In the genomic region with DNA sequence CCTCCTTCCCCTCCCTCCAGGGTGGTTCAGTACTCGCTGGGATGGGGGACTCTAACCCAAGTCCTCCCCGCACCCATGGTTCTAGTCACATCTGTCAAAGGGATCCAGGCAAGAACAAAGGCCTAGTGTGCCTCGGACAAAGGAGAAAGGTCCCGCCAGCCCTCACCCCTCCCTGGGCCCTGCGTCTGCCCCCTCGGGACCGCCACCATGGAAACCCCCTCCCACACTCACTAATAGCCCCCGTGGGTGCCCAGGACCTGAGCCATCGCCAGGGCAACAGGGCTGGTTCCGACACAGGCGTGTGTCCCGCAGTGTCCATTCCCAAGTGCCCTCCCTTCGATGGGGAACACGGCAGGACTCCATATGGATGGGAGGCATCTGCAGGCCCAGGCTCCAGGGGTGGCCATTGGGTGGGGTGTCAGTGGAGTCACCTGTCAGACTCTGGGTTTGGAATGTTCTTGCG, we compare ENCODE assay signal across 11 cellular contexts. TPM values are rescaled to one million over a fixed set of nuclear protein-coding genes. Genes with fewer than 3 reads are reported as not detected.
DNase-seq lines count a peak whose midpoint lies in the region; ATAC-seq and TF ChIP-seq lines count a peak whose summit lies in the region.
"Had no signal": no experiment of that assay in that cellular context is flagged by ENCODE, and none has a peak within 500 bp of the region (broad histone marks: within the 10 kb centered on the region; RNA-seq: fewer than 3 reads in every experiment).

No MANE protein-coding gene starts in this region.

- H4K5ac ChIP-seq in H9 (ENCODE audit: insufficient read length, low read depth, low read length) = no peak overlapping the region

- no peak overlapping the region for H4K91ac ChIP-seq in H9 (ENCODE audit: insufficient read length, low read depth, low read length)

- H2AFZ ChIP-seq in H9 (ENCODE audit: low read length) = no peak overlapping the region

- peaks cover 74 to 81% of the 10 kb centered on the region in 2 donors for H3K4me1 Mint-ChIP-seq in effector memory CD8-positive, alpha-beta T cell (ENCODE audit: low read depth in 2 of 2)
- peaks cover 14 to 28% of the 10 kb centered on the region in 2 experiments for H3K4me1 Mint-ChIP-seq in H9

- DNase-seq in Peyer's patch (no peak), posterior cingulate gyrus (peak in 9 of 10 donors; percentile 68 to 96 (median 82)), NK-92 (lab: John Stamatoyannopoulos, UW; ENCODE audit: unreplicated experiment) (no peak), H9 (no peak)
- DNase-seq in effector memory CD8-positive, alpha-beta T cell = no peak
- no peak for DNase-seq in effector CD4-positive, alpha-beta T cell
- DNase-seq: heart left ventricle; lower lobe of right lung; stimulated activated CD4-positive, alpha-beta T cell treated with anti-CD3 and anti-CD28 coated beads, Interleukin-4, amount 100 ng/mL, for 4 hours had no signal

- H4K20me1 ChIP-seq in DOHH2 (ENCODE audit: control insufficient read depth, insufficient read depth, low read depth, low read length) (no peaks in the 10 kb centered on the region), H9 (ENCODE audit: control insufficient read depth, insufficient read depth, insufficient read length) (no peaks in the 10 kb centered on the region)

- H3F3A ChIP-seq in DOHH2 (ENCODE audit: control insufficient read depth, insufficient read depth) = peaks cover 23% of the 10 kb centered on the region

- no peak overlapping the region for H2AK5ac ChIP-seq in H9 (ENCODE audit: insufficient read length, low read length)

- H3K27me3 ChIP-seq in DOHH2 (ENCODE audit: control insufficient read depth, low read length) (peaks cover 6% of the 10 kb centered on the region), Peyer's patch (peaks cover 0 to 4% of the 10 kb centered on the region in 2 donors), H9 (ENCODE audit: insufficient read depth, low read length) (no peaks in the 10 kb centered on the region)

- TF ChIP-seq POLR2A in Peyer's patch (IDR thresholded peaks at IDR 0.05) = no peak

- no peaks in the 10 kb centered on the region for H3K9me2 ChIP-seq in DOHH2 (replicated peaks; ENCODE audit: control insufficient read depth, low read length)

- H3K14ac ChIP-seq in H9 (ENCODE audit: insufficient read depth, low read length) = no peak overlapping the region

- no peak overlapping the region for H2BK5ac ChIP-seq in H9 (ENCODE audit: insufficient read length, low read length)

- no peaks in the 10 kb centered on the region for H3K27me3 Mint-ChIP-seq in effector memory CD8-positive, alpha-beta T cell
- peaks cover 52% of the 10 kb centered on the region for H3K27me3 Mint-ChIP-seq in H9 (ENCODE audit: low read depth)

- H3K9me3 ChIP-seq in DOHH2 (ENCODE audit: control insufficient read depth, insufficient read depth, low read length) (no peaks in the 10 kb centered on the region), Peyer's patch (no peaks in the 10 kb centered on the region), H9 (ENCODE audit: control insufficient read depth, low read depth, low read length) (no peaks in the 10 kb centered on the region)
- H3K9me3 ChIP-seq: heart left ventricle, lower lobe of right lung had no signal

- H3K36me3 Mint-ChIP-seq in effector memory CD8-positive, alpha-beta T cell (ENCODE audit: insufficient read depth) = peaks cover 53% of the 10 kb centered on the region
- H3K36me3 Mint-ChIP-seq in H9 (ENCODE audit: insufficient read depth in 1 of 3, low read depth in 3 of 3) = no peaks in the 10 kb centered on the region

- peaks cover 43% of the 10 kb centered on the region for H3K36me3 ChIP-seq in DOHH2 (ENCODE audit: control insufficient read depth, low read length)
- no peaks in the 10 kb centered on the region for H3K36me3 ChIP-seq in Peyer's patch
- H3K36me3 ChIP-seq: heart left ventricle, lower lobe of right lung had no signal

- intact Hi-C loops in posterior cingulate gyrus (cut with DNase I) = no loop called here

- no peak overlapping the region for H3K9ac ChIP-seq in H9 (ENCODE audit: extremely low read depth, insufficient read length, low read length)

- H3K4me1 ChIP-seq in DOHH2 (ENCODE audit: control insufficient read depth, low read length) (peaks cover 85% of the 10 kb centered on the region), Peyer's patch (peaks cover 0 to 65% (median 43%) of the 10 kb centered on the region in 4 donors), H9 (ENCODE audit: insufficient read depth, low read length) (no peaks in the 10 kb centered on the region)

- 0 out of 2 replicates have a peak overlapping the region, but pooled peaks have one; percentile 96 for H3K27ac ChIP-seq in DOHH2 (ENCODE audit: low read depth, low read length)
- peak overlapping the region in 3 of 4 donors; percentile 76 to 91 (median 87) for H3K27ac ChIP-seq in Peyer's patch
- no peak overlapping the region for H3K27ac ChIP-seq in H9 (ENCODE audit: insufficient read length, low read depth, low read length)

- H3K23me2 ChIP-seq in H9 (ENCODE audit: insufficient read length, low read depth, low read length, poor library complexity, severe bottlenecking) = no peaks in the 10 kb centered on the region

- H3K4me2 ChIP-seq in DOHH2 (ENCODE audit: low read length) (peak overlapping the region; percentile 80), H9 (ENCODE audit: insufficient read depth, insufficient read length, low read length) (no peak overlapping the region)

- no peak for TF ChIP-seq CTCF in DOHH2 (IDR thresholded peaks at IDR 0.05; ENCODE audit: low read depth, low read length, poor library complexity, severe bottlenecking)
- no peak for TF ChIP-seq CTCF in Peyer's patch (IDR thresholded peaks at IDR 0.05)
- no peak for TF ChIP-seq CTCF in H9 (conservative IDR thresholded peaks at IDR 0.05)

- no peak overlapping the region for H3K4ac ChIP-seq in H9 (ENCODE audit: low read depth, low read length)

- no peak overlapping the region for H3K18ac ChIP-seq in H9 (ENCODE audit: insufficient read length, low read depth, low read length)

- H3T11ph ChIP-seq in H9 (ENCODE audit: low read length) = no peak overlapping the region

- H2BK12ac ChIP-seq in H9 (ENCODE audit: insufficient read length, low read depth, low read length) = no peak overlapping the region

- WGBS in H9 (ENCODE audit: extremely low coverage, insufficient read length, low lambda C conversion rate) = no CpG with 5 or more reads among the region's 15 CpGs

- no peak overlapping the region for H3K4me3 ChIP-seq in DOHH2 (ENCODE audit: low read length)
- H3K4me3 ChIP-seq in Peyer's patch = no peak overlapping the region

- H3K79me1 ChIP-seq in H9 (ENCODE audit: insufficient read depth, low read depth, low read length, poor library complexity, severe bottlenecking) = no peaks in the 10 kb centered on the region

- peak overlapping the region; percentile 97 to 99 for H3K4me3 Mint-ChIP-seq in effector memory CD8-positive, alpha-beta T cell
- H3K4me3 Mint-ChIP-seq in H9 = 0 out of 5 replicates have a peak overlapping the region, but pooled peaks of 1 of the 2 experiments have one; percentile 17

- H2BK20ac ChIP-seq in H9 (ENCODE audit: low read depth, low read length, poor library complexity, severe bottlenecking) = no peak overlapping the region

- no peak overlapping the region for H3K23ac ChIP-seq in H9 (ENCODE audit: insufficient read length, low read depth, low read length)

- no peak overlapping the region for H3K56ac ChIP-seq in H9 (ENCODE audit: insufficient read length, low read depth, low read length)

- no peak overlapping the region for H4K8ac ChIP-seq in H9 (replicated peaks; ENCODE audit: insufficient read length, low read depth, low read length)

- peak overlapping the region; percentile 89 for H3K27ac Mint-ChIP-seq in effector memory CD8-positive, alpha-beta T cell
- H3K27ac Mint-ChIP-seq in H9 = no peak overlapping the region

- H3K79me2 ChIP-seq in DOHH2 (ENCODE audit: control insufficient read depth, low read length) (peaks cover 20% of the 10 kb centered on the region), H9 (ENCODE audit: insufficient read depth, low read length) (no peaks in the 10 kb centered on the region)

- no peak overlapping the region for H2BK15ac ChIP-seq in H9 (ENCODE audit: low read depth, low read length)

- no peaks in the 10 kb centered on the region for H3K9me3 Mint-ChIP-seq in effector memory CD8-positive, alpha-beta T cell
- no peaks in the 10 kb centered on the region for H3K9me3 Mint-ChIP-seq in H9

- no peak for ATAC-seq in effector memory CD8-positive, alpha-beta T cell (replicated peaks)
- ATAC-seq: heart left ventricle, SK-N-SH treated with all-trans-retinoic acid at 6 μM for 48 hours had no signal

- no peak overlapping the region for H2BK120ac ChIP-seq in H9 (ENCODE audit: low read depth, low read length, poor library complexity, severe bottlenecking)

RNA-seq across cellular contexts. Expression of a gene that starts 5.1 kb away (rescaled TPM):
- total RNA-seq in Peyer's patch = 1 to 10 TPM in 1 of 4 donors, under 1 TPM in 2, not detected in 1; 0.54 to 1.2 (median 0.83) TPM
- total RNA-seq in H9 (2021) = 0.88 and 1.1 TPM in 2 replicates

RNA-seq across cellular contexts. Expression of a gene that starts 6.5 kb away (rescaled TPM):
- total RNA-seq in Peyer's patch (10 to 100 TPM in 2 of 4 donors, 1 to 10 TPM in 2; 5.6 to 53.6 (median 9.3) TPM), H9 (2021) (0.28 and 0.44 TPM in 2 replicates)

RNA-seq across cellular contexts. Expression of a gene that starts 8.7 kb away (rescaled TPM):
- total RNA-seq in Peyer's patch = 100 to 1,000 TPM; 156 to 213 (median 177) TPM
- total RNA-seq in H9 (2021) = 205 and 214 TPM in 2 replicates

RNA-seq across cellular contexts. Expression of a gene that starts 17.9 kb away (rescaled TPM):
- total RNA-seq in Peyer's patch = 10 to 100 TPM; 58.0 to 88.3 (median 63.5) TPM
- total RNA-seq in H9 (2021) = 46.6 and 51.7 TPM in 2 replicates

RNA-seq across cellular contexts. Expression of a gene that starts 18.6 kb away (rescaled TPM):
- total RNA-seq in Peyer's patch = 10 to 100 TPM; 37.0 to 73.4 (median 61.6) TPM
- total RNA-seq in H9 (2021) = 20.9 and 23.8 TPM in 2 replicates

Comparison
In these comparisons a context has a peak if more than half of its experiments do, and no peak if none do; other contexts are left out.
1. DNase-seq: peak in posterior cingulate gyrus (9 of 10); none in Peyer's patch (0 of 3), effector memory CD8-positive, alpha-beta T cell (0 of 3), NK-92 (single experiment), H9 (single experiment) and effector CD4-positive, alpha-beta T cell (single experiment).
2. H3K27ac Mint-ChIP-seq: peak in effector memory CD8-positive, alpha-beta T cell (2 of 2); none in H9 (0 of 3).